1 cellular context compared by ENCODE assay signal in genomic region chr1:36123357-36123756, GRCh38.
TF ChIP-seq lines count a peak whose summit lies in the region.

No MANE protein-coding gene starts in this region.

TF ChIP-seq in endothelial cell of umbilical vein, 7 proteins besides CTCF, POLR2A, EP300 and RAD21:
- TF ChIP-seq EZH2 (IDR thresholded peaks at IDR 0.05; ENCODE audit: borderline replicate concordance, low read depth, low read length, severe bottlenecking), result no peak
- no peak for TF ChIP-seq FOS (IDR thresholded peaks at IDR 0.05; ENCODE audit: borderline replicate concordance, insufficient read depth, low read length)
- no peak for TF ChIP-seq POLR2AphosphoS5 (IDR thresholded peaks at IDR 0.05; ENCODE audit: insufficient read depth, low read depth, low read length)
- TF ChIP-seq MYC (IDR thresholded peaks at IDR 0.05; ENCODE audit: low read depth, low read length), result no peak
- no peak for TF ChIP-seq JUN (IDR thresholded peaks at IDR 0.05; ENCODE audit: borderline replicate concordance, insufficient read depth, insufficient read length, low read depth)
- no peak for TF ChIP-seq MAX (IDR thresholded peaks at IDR 0.05; ENCODE audit: insufficient read depth, insufficient read length)
- no peak for TF ChIP-seq GATA2 (IDR thresholded peaks at IDR 0.05; ENCODE audit: insufficient read depth, insufficient read length, low read depth, low read length)
